In genomic region chr3:83500422-83500821, GRCh38 we compare ENCODE assay signal across 18 cellular contexts.
DNase-seq lines count a peak whose midpoint lies in the region; TF ChIP-seq lines count a peak whose summit lies in the region.
"Had no signal": no experiment of that assay in that cellular context is flagged by ENCODE, and none has a peak within 500 bp of the region (broad histone marks: within the 10 kb centered on the region; RNA-seq: fewer than 3 reads in every experiment).

No MANE protein-coding gene starts in this region.

- H3K4me3 ChIP-seq in NB4 (ENCODE audit: low read depth, low read length) (no peak overlapping the region), choroid plexus epithelial cell (ENCODE audit: low read depth, low read length) (no peak overlapping the region)
- H3K4me3 ChIP-seq: adrenal gland; BLaER1 treated with 17β-estradiol and CSF1 and Interleukin-3, amounts not matched to agents 10 nM and 100 nM; GM23338; right atrium auricular region; suprapubic skin had no signal

- TF ChIP-seq CTCF in NB4 (IDR thresholded peaks at IDR 0.05; ENCODE audit: low read depth, low read length) (no peak), choroid plexus epithelial cell (conservative IDR thresholded peaks at IDR 0.05; ENCODE audit: low read depth, low read length) (no peak)

- DNase-seq in Daoy (ENCODE audit: low read depth) (peak; percentile 5), NB4 (ENCODE audit: low read depth) (peak; percentile 22), choroid plexus epithelial cell (ENCODE audit: low read depth) (peak; percentile 19), renal cortical epithelial cell (ENCODE audit: low read depth) (peak; percentile 58), KBM-7 (no peak), SKM-1 (lab: John Stamatoyannopoulos, UW; ENCODE audit: unreplicated experiment) (no peak)
- DNase-seq in stimulated activated naive CD4-positive, alpha-beta T cell treated with Interleukin-2 at 50 U/mL for 16 hours (lab: John Stamatoyannopoulos, UW) = no peak
- DNase-seq: adrenal gland; DND-41; immature natural killer cell; midbrain; MV-4-11; stimulated activated CD4-positive, alpha-beta T cell treated with anti-CD3 and anti-CD28 coated beads, Interleukin-1b, Interleukin-23, amount 100 ng/mL, for 48 hours; WERI-Rb-1 had no signal

- TF ChIP-seq POLR2A in NB4 (IDR thresholded peaks at IDR 0.05; ENCODE audit: extremely low read depth, insufficient read length) = no peak

- in situ Hi-C loops in KBM-7 (cut with MboI; ENCODE audit: low pct_unique_long_range_greater_than_20kb, low sequenced_read_pairs) = no loop called here

Comparison
In these comparisons a context has a peak if more than half of its experiments do, and no peak if none do; other contexts are left out.
1. DNase-seq: peak in Daoy (single experiment), NB4 (single experiment), choroid plexus epithelial cell (single experiment) and renal cortical epithelial cell (single experiment); none in KBM-7 (single experiment), SKM-1 (single experiment) and stimulated activated naive CD4-positive, alpha-beta T cell treated with Interleukin-2 at 50 U/mL for 16 hours (single experiment).